23 cellular contexts compared by ENCODE assay signal in the genomic region with DNA sequence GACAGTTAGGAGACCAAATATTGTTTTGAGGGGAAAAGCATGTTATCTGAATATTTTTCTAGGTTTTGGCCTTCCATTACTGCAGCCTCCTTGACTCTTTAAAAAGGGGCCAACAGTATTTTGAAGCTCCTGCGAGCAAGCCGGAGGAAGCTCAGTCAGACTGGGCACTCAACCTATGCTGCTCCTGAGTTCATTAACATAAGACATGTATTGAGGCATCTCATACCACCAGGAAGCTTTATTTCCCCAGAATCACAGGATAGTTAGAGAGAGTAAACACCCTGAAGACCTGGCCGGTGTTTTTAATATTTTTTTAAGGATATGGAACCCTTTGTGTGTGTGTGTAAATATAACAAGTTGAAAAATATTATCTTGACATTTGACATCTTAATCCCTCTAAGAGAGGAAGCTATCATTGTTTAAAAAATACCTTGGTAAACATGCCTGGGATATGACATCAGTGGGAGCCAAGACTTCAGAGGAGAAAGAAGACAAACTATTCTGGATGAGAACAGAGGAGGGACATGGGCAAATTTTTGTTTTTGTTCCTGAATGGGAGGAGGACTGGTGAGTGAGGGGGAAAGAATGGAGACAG.
"Had no signal": no experiment of that assay in that cellular context is flagged by ENCODE, and none has a peak within 500 bp of the region (broad histone marks: within the 10 kb centered on the region; RNA-seq: fewer than 3 reads in every experiment).

No MANE protein-coding gene starts in this region.

- FAIRE-seq: endometrium, keratinocyte, small intestine, urothelium cell line had no signal

- H3K4me1 Mint-ChIP-seq: immature natural killer cell, memory B cell, natural killer cell, neural crest cell had no signal

- H3K36me3 Mint-ChIP-seq: immature natural killer cell, memory B cell, mesothelial cell of epicardium, natural killer cell, type B pancreatic cell had no signal

- H3K36me3 ChIP-seq: esophagus squamous epithelium, left ventricle myocardium inferior, lower lobe of right lung, ovary, stomach, thoracic aorta had no signal

- H3K4me1 ChIP-seq: foreskin keratinocyte, lower lobe of right lung had no signal

- H3K9me3 Mint-ChIP-seq: memory B cell, mesothelial cell of epicardium, neural crest cell, type B pancreatic cell had no signal

- H3K27ac Mint-ChIP-seq: immature natural killer cell, memory B cell, mesothelial cell of epicardium, natural killer cell, type B pancreatic cell had no signal

- H3K4me3 ChIP-seq: esophagus squamous epithelium, left ventricle myocardium inferior, lower lobe of right lung, ovary, stomach, thoracic aorta had no signal

- H3K27ac ChIP-seq: foreskin keratinocyte, left ventricle myocardium inferior, lower lobe of right lung, ovary, stomach, thoracic aorta had no signal

- H3K4me3 Mint-ChIP-seq: immature natural killer cell, memory B cell, mesothelial cell of epicardium, natural killer cell, neural crest cell, type B pancreatic cell had no signal

- ATAC-seq: foreskin keratinocyte, left cardiac atrium, lower lobe of right lung, natural killer cell had no signal

- H3K27me3 ChIP-seq: ovary had no signal

- DNase-seq: effector memory CD4-positive, alpha-beta T cell; esophagus squamous epithelium; foreskin keratinocyte; immature natural killer cell; left cardiac atrium; left ventricle myocardium inferior; lower lobe of right lung; natural killer cell; ovary; right cardiac atrium; small intestine; stimulated activated CD4-positive, alpha-beta T cell treated with anti-CD3 and anti-CD28 coated beads, Interleukin-12 subunit alpha, Interleukin-12 subunit beta, amount 100 ng/mL, for 4 hours; stimulated activated naive CD4-positive, alpha-beta T cell; stomach; substantia nigra had no signal

- H3K9me3 ChIP-seq: esophagus squamous epithelium, left ventricle myocardium inferior, lower lobe of right lung, ovary, stomach, thoracic aorta had no signal
